Comparison of ENCODE assay signal across 10 cellular contexts in the genomic region with DNA sequence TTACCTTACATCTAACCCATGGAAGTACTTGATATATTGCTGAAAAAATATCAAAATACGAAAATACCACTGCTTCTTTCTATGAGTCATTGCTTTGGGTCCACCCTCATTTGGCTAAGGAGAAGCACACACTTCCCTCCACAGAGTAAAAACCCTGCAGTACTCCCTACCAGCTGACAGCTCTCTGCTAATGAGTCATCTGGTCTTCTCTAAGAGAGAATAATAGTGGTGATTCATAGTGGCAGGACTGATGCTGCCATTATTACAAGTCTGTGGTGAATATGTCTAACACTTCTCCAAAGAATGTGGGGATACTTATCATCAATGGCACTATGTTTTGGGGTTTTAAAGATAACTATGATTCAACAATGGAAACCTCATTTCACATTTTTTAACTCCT.
DNase-seq lines count a peak whose midpoint lies in the region; ATAC-seq and TF ChIP-seq lines count a peak whose summit lies in the region.
"Had no signal": no experiment of that assay in that cellular context is flagged by ENCODE, and none has a peak within 500 bp of the region (broad histone marks: within the 10 kb centered on the region; RNA-seq: fewer than 3 reads in every experiment).

No MANE protein-coding gene starts in this region.

- H3K27me3 Mint-ChIP-seq in HFFc6 (ENCODE audit: insufficient read depth) = no peaks in the 10 kb centered on the region

- peak; percentile 87 for ATAC-seq in GM18517 (IDR thresholded peaks at IDR 0.05; ENCODE audit: unreplicated experiment)
- ATAC-seq: K562 had no signal

- TF ChIP-seq POLR2A in NB4 (IDR thresholded peaks at IDR 0.05; ENCODE audit: extremely low read depth, insufficient read length) = no peak

- H3K36me3 Mint-ChIP-seq in HFFc6 (ENCODE audit: low read depth) = no peaks in the 10 kb centered on the region

- DNase-seq in HFFc6 = peak; percentile 32
- peak; percentile 64 for DNase-seq in NB4 (ENCODE audit: low read depth)
- peak; percentile 80 for DNase-seq in fibroblast of pulmonary artery (ENCODE audit: low read depth)
- DNase-seq in GF-D8 (lab: John Stamatoyannopoulos, UW) = no peak
- no peak for DNase-seq in DMS153 treated with DMSO at 0.1 percent for 48 hours (lab: John Stamatoyannopoulos, UW; ENCODE audit: unreplicated experiment)
- no peak for DNase-seq in NCI-H2029 (lab: John Stamatoyannopoulos, UW)
- no peak for DNase-seq in NCI-H524 treated with DMSO at 0.1 percent for 48 hours (lab: John Stamatoyannopoulos, UW)

- no peaks in the 10 kb centered on the region for H3K4me1 Mint-ChIP-seq in HFFc6 (ENCODE audit: low read depth)

- H3K4me3 Mint-ChIP-seq in HFFc6 = no peak overlapping the region

- TF ChIP-seq CTCF in HFFc6 (IDR thresholded peaks at IDR 0.05) (no peak), NB4 (IDR thresholded peaks at IDR 0.05; ENCODE audit: low read depth, low read length) (no peak), fibroblast of pulmonary artery (IDR thresholded peaks at IDR 0.05; ENCODE audit: low read length, missing control alignments) (no peak)

- no peak overlapping the region for H3K27ac Mint-ChIP-seq in HFFc6

- no peak overlapping the region for H3K4me3 ChIP-seq in NB4 (ENCODE audit: low read depth, low read length)
- H3K4me3 ChIP-seq in fibroblast of pulmonary artery (replicated peaks; ENCODE audit: low read depth, low read length) = no peak overlapping the region
- H3K4me3 ChIP-seq: dorsolateral prefrontal cortex, K562 had no signal

- H3K9me3 Mint-ChIP-seq in HFFc6 = peaks cover 18% of the 10 kb centered on the region

Comparison
In these comparisons a context has a peak if more than half of its experiments do, and no peak if none do; other contexts are left out.
1. DNase-seq: peak in HFFc6 (single experiment), NB4 (single experiment) and fibroblast of pulmonary artery (single experiment); none in GF-D8 (single experiment), DMS153 treated with DMSO at 0.1 percent for 48 hours (single experiment), NCI-H2029 (single experiment) and NCI-H524 treated with DMSO at 0.1 percent for 48 hours (single experiment).